ENCODE assay signal across 8 cellular contexts in the genomic region with DNA sequence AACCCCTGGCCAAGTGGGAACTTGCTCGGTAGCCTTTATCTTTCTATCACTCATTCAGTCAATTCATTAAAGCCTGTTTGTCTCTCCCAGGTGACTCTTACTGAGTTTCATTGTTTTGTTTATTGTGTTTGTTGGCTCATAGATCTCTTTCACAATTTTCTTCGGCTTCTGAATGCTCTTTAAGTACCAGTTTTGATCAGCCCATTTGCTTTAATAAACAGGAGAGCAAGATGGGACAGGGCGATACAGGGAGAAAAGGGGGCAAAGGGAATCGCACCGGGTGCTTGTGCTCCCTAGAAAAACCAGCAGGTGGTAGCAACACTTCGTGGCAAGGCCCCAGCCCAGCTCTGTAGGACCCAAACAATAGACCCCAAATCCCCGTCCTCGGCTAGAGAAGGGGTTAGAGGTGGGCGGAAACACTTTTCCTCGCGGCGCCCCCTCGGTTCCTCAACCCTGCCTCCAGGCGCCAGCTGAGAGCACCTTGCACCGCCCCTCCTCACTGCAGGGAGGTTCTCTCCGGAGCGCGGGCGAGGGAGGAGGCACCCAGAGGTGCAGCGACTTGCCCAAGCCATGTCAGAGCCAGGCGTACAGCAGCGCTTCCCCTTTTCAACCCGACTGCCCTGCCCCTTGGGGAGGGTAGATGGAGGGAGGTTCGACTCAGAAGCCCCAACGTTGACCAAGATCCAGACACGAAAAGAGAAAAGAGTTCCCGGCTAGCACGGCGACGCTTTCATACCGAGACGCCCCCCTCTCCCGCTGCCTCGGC. TPM values are rescaled to one million over a fixed set of nuclear protein-coding genes. Genes with fewer than 3 reads are reported as not detected.
DNase-seq lines count a peak whose midpoint lies in the region; ATAC-seq and TF ChIP-seq lines count a peak whose summit lies in the region.

No MANE protein-coding gene starts in this region.

- TF ChIP-seq CTCF in progenitor cell of endocrine pancreas (IDR thresholded peaks at IDR 0.05; ENCODE audit: unreplicated experiment) = peak; percentile 81
- TF ChIP-seq CTCF in vagina (IDR thresholded peaks at IDR 0.05) = peak; percentile 79 to 81 (median 81)

- no peak for TF ChIP-seq POLR2A in vagina (IDR thresholded peaks at IDR 0.05)

- intact Hi-C loops in left cardiac atrium (cut with DNase I) (loop anchor here (2.0 to 10.0 kb wide), 4 partner anchors 59 to 363 kb away; no protein-coding TSS in a partner anchor), vagina (cut with DNase I) (loop anchor here (5.0 to 10.0 kb wide), 2 partner anchors 148 to 361 kb away; no protein-coding TSS in a partner anchor)

- H3K27ac ChIP-seq in vagina = peak overlapping the region; percentile 88

- H3K4me3 Mint-ChIP-seq in activated naive CD8-positive, alpha-beta T cell treated with anti-CD3 and anti-CD28 coated beads, Interleukin-2, amount 50 U/mL, for 24 hours = peak overlapping the region; percentile 93
- H3K4me3 Mint-ChIP-seq in progenitor cell of endocrine pancreas (ENCODE audit: low read depth) = peak overlapping the region; percentile 92

- H3K36me3 Mint-ChIP-seq in activated naive CD8-positive, alpha-beta T cell treated with anti-CD3 and anti-CD28 coated beads, Interleukin-2, amount 50 U/mL, for 24 hours (ENCODE audit: low read depth) = no peaks in the 10 kb centered on the region
- H3K36me3 Mint-ChIP-seq in progenitor cell of endocrine pancreas (ENCODE audit: insufficient read depth) = no peaks in the 10 kb centered on the region

- peak overlapping the region; percentile 82 to 87 for H3K4me3 ChIP-seq in vagina

- peaks cover 14% of the 10 kb centered on the region for H3K4me1 Mint-ChIP-seq in activated naive CD8-positive, alpha-beta T cell treated with anti-CD3 and anti-CD28 coated beads, Interleukin-2, amount 50 U/mL, for 24 hours
- peaks cover 6% of the 10 kb centered on the region for H3K4me1 Mint-ChIP-seq in progenitor cell of endocrine pancreas (ENCODE audit: low read depth)

- ATAC-seq in GM21576 (IDR thresholded peaks at IDR 0.05; ENCODE audit: unreplicated experiment) = peak; percentile 85
- ATAC-seq in activated naive CD8-positive, alpha-beta T cell treated with anti-CD3 and anti-CD28 coated beads, Interleukin-2, amount 50 U/mL, for 24 hours = peak; percentile 86
- peak; percentile 59 to 76 for ATAC-seq in left cardiac atrium

- peak overlapping the region; percentile 75 for H3K27ac Mint-ChIP-seq in activated naive CD8-positive, alpha-beta T cell treated with anti-CD3 and anti-CD28 coated beads, Interleukin-2, amount 50 U/mL, for 24 hours
- peak overlapping the region; percentile 93 for H3K27ac Mint-ChIP-seq in progenitor cell of endocrine pancreas

- no peaks in the 10 kb centered on the region for H3K36me3 ChIP-seq in vagina

- H3K9me3 ChIP-seq in vagina = no peaks in the 10 kb centered on the region

- DNase-seq in ELR (ENCODE audit: low read depth) (peak; percentile 57), HuH-7.5 (ENCODE audit: low spot score) (peak; percentile 83), SKM-1 treated with dmso at 0.1 percent for 144 hours (lab: John Stamatoyannopoulos, UW; ENCODE audit: unreplicated experiment) (peak; percentile 84), left cardiac atrium (peak; percentile 65), progenitor cell of endocrine pancreas (ENCODE audit: low spot score, unreplicated experiment) (peak; percentile 54), vagina (ENCODE audit: extremely low spot score in 2 of 2) (peak; percentile 88 to 96)
- peak; percentile 68 for DNase-seq in activated naive CD8-positive, alpha-beta T cell treated with anti-CD3 and anti-CD28 coated beads, Interleukin-2, amount 50 U/mL, for 24 hours

- H3K9me3 Mint-ChIP-seq in activated naive CD8-positive, alpha-beta T cell treated with anti-CD3 and anti-CD28 coated beads, Interleukin-2, amount 50 U/mL, for 24 hours = no peaks in the 10 kb centered on the region
- no peaks in the 10 kb centered on the region for H3K9me3 Mint-ChIP-seq in progenitor cell of endocrine pancreas (ENCODE audit: low read depth)

- peaks cover 4% of the 10 kb centered on the region for H3K27me3 Mint-ChIP-seq in activated naive CD8-positive, alpha-beta T cell treated with anti-CD3 and anti-CD28 coated beads, Interleukin-2, amount 50 U/mL, for 24 hours
- peaks cover 41% of the 10 kb centered on the region for H3K27me3 Mint-ChIP-seq in progenitor cell of endocrine pancreas

- H3K4me1 ChIP-seq in vagina = peaks cover 34% of the 10 kb centered on the region

- H3K27me3 ChIP-seq in vagina = no peaks in the 10 kb centered on the region

RNA-seq across cellular contexts. Expression of a gene that starts 1.0 kb away (rescaled TPM):
- total RNA-seq in left cardiac atrium (10 to 100 TPM in 1 of 2 donors, 1 to 10 TPM in 1; 9.3 to 11.1 TPM), progenitor cell of endocrine pancreas (24.8 and 28.8 TPM in 2 replicates), vagina (68.3 TPM)

RNA-seq across cellular contexts. Expression of a gene that starts 31.6 kb away (rescaled TPM):
- total RNA-seq in left cardiac atrium (under 1 TPM; 0.24 to 0.27 TPM), progenitor cell of endocrine pancreas (5.7 and 6.2 TPM in 2 replicates), vagina (7.9 TPM)

Comparison
In these comparisons a context has a peak if more than half of its experiments do, and no peak if none do; other contexts are left out.
1. Peak in every context shown above with its lines: DNase-seq, ATAC-seq, H3K4me3 ChIP-seq and H3K27ac ChIP-seq.